In genomic region chr10:84358743-84359142, GRCh38 we compare ENCODE assay signal across 21 cellular contexts.
"Had no signal": no experiment of that assay in that cellular context is flagged by ENCODE, and none has a peak within 500 bp of the region (broad histone marks: within the 10 kb centered on the region; RNA-seq: fewer than 3 reads in every experiment).

No MANE protein-coding gene starts in this region.

- DNase-seq: activated CD4-positive, alpha-beta memory T cell treated with anti-CD3 and anti-CD28 coated beads for 36 hours; activated naive CD4-positive, alpha-beta T cell treated with Interleukin-2 at 50 U/mL for 16 hours; cerebellar nuclear complex; cortex of kidney; effector CD8-positive, alpha-beta T cell; immature natural killer cell; kidney glomerular epithelial cell; left ventricle myocardium superior; mucosa of descending colon; naive B cell; sigmoid colon; stimulated activated CD4-positive, alpha-beta T cell treated with anti-CD3 and anti-CD28 coated beads, Interleukin-4, amount 100 ng/mL, for 24 hours; stimulated activated naive B cell treated with anti-CD40 and anti-IgM and Interleukin-4, amounts not matched to agents 10 μg/mL and 1 μg/mL and 100 μg/mL, for 72 hours; SW 1271; thyroid gland had no signal

- H3K4me3 ChIP-seq: ascending aorta, breast epithelium, esophagus muscularis mucosa, mucosa of descending colon, sigmoid colon, thyroid gland had no signal

- H3K36me3 Mint-ChIP-seq: immature natural killer cell had no signal

- ATAC-seq: left ventricle myocardium superior; mucosa of descending colon; stimulated activated naive B cell treated with anti-CD40 and anti-IgM and Interleukin-4, amounts not matched to agents 10 μg/mL and 1 μg/mL and 100 μg/mL, for 72 hours had no signal

- H3K9me3 ChIP-seq: ascending aorta, breast epithelium, esophagus muscularis mucosa, mucosa of descending colon, sigmoid colon, thyroid gland had no signal

- H3K9me3 Mint-ChIP-seq: activated CD4-positive, alpha-beta memory T cell treated with anti-CD3 and anti-CD28 coated beads for 36 hours; immature natural killer cell; memory B cell; naive B cell; stimulated activated naive B cell treated with anti-CD40 and anti-IgM and Interleukin-4, amounts not matched to agents 10 μg/mL and 1 μg/mL and 100 μg/mL, for 72 hours; T-helper 2 cell treated with Interferon-gamma antibody and Interleukin-4, amounts not matched to agents 5 μg/mL and 100 μg/mL, for 36 hours had no signal

- H3K27ac Mint-ChIP-seq: activated CD4-positive, alpha-beta memory T cell treated with anti-CD3 and anti-CD28 coated beads for 36 hours; stimulated activated naive B cell treated with anti-CD40 and anti-IgM and Interleukin-4, amounts not matched to agents 10 μg/mL and 1 μg/mL and 100 μg/mL, for 72 hours; T-helper 2 cell treated with Interferon-gamma antibody and Interleukin-4, amounts not matched to agents 5 μg/mL and 100 μg/mL, for 36 hours had no signal

- H3K4me1 ChIP-seq: breast epithelium had no signal

- H3K36me3 ChIP-seq: ascending aorta, breast epithelium, esophagus muscularis mucosa, sigmoid colon, thyroid gland had no signal

- H3K27me3 Mint-ChIP-seq: activated CD4-positive, alpha-beta memory T cell treated with anti-CD3 and anti-CD28 coated beads for 36 hours; memory B cell; naive B cell; stimulated activated naive B cell treated with anti-CD40 and anti-IgM and Interleukin-4, amounts not matched to agents 10 μg/mL and 1 μg/mL and 100 μg/mL, for 72 hours had no signal

- H3K27me3 ChIP-seq: ascending aorta, breast epithelium, esophagus muscularis mucosa, sigmoid colon, thyroid gland had no signal

- H3K27ac ChIP-seq: ascending aorta, breast epithelium, esophagus muscularis mucosa, parathyroid adenoma, sigmoid colon, thyroid gland had no signal

- H3K9ac ChIP-seq: parathyroid adenoma had no signal

- H3K4me3 Mint-ChIP-seq: activated CD4-positive, alpha-beta memory T cell treated with anti-CD3 and anti-CD28 coated beads for 36 hours; memory B cell; naive B cell; stimulated activated naive B cell treated with anti-CD40 and anti-IgM and Interleukin-4, amounts not matched to agents 10 μg/mL and 1 μg/mL and 100 μg/mL, for 72 hours; T-helper 2 cell treated with Interferon-gamma antibody and Interleukin-4, amounts not matched to agents 5 μg/mL and 100 μg/mL, for 36 hours had no signal

- H2AFZ ChIP-seq: parathyroid adenoma had no signal
